37 cellular contexts compared by ENCODE assay signal in genomic region chr17:61328351-61328750, GRCh38.
"Had no signal": no experiment of that assay in that cellular context is flagged by ENCODE, and none has a peak within 500 bp of the region (broad histone marks: within the 10 kb centered on the region; RNA-seq: fewer than 3 reads in every experiment).

No MANE protein-coding gene starts in this region.

- H3K4me1 Mint-ChIP-seq: activated B cell treated with CpG ODN at 0.5 μM for 24 hours; activated CD4-positive, alpha-beta T cell treated with anti-CD3 and anti-CD28 coated beads, Interleukin-2, amount 10 ng/mL, durations not matched to agents 24 days and 14 days; activated naive CD8-positive, alpha-beta T cell treated with anti-CD3 and anti-CD28 coated beads for 36 hours; activated T-helper 17 cell treated with anti-CD3 and anti-CD28 coated beads, Interleukin-2, amount 50 U/mL, for 72 hours had no signal

- H3K27ac Mint-ChIP-seq: activated B cell treated with CpG ODN at 0.5 μM for 24 hours; activated CD4-positive, alpha-beta memory T cell treated with anti-CD3 and anti-CD28 coated beads for 36 hours; activated CD4-positive, alpha-beta T cell treated with anti-CD3 and anti-CD28 coated beads, Interleukin-2, amount 10 ng/mL, durations not matched to agents 24 days and 14 days; activated CD8-positive, alpha-beta T cell treated with anti-CD3 and anti-CD28 coated beads for 36 hours; activated naive CD4-positive, alpha-beta T cell treated with anti-CD3 and anti-CD28 coated beads for 36 hours; activated naive CD4-positive, alpha-beta T cell treated with anti-CD3 and anti-CD28 coated beads, Interleukin-2, amount 50 U/mL, for 72 hours; activated naive CD8-positive, alpha-beta T cell treated with anti-CD3 and anti-CD28 coated beads for 36 hours; activated T-cell treated with anti-CD3 and anti-CD28 coated beads, Interleukin-2, amount 50 U/mL, for 72 hours; activated T-helper 1 cell treated with anti-CD3 and anti-CD28 coated beads, Interleukin-12 subunit alpha, Interleukin-12 subunit beta, Interleukin-2, Interleukin-4 antibody, amounts not matched to agents 30 ng/mL and 10 ng/mL and 1 ng/mL, durations not matched to agents 14 hours and 24 hours and 36 hours; activated T-helper 17 cell treated with anti-CD3 and anti-CD28 coated beads, Interleukin-2, amount 50 U/mL, for 72 hours; T-helper 1 cell treated with Interleukin-12 subunit alpha and Interleukin-12 subunit beta and Interleukin-4 antibody, amounts not matched to agents 30 μg/mL and 1 μg/mL, for 36 hours; T-helper 2 cell treated with Interferon-gamma antibody and Interleukin-4, amounts not matched to agents 5 μg/mL and 100 μg/mL, for 36 hours had no signal

- H3K36me3 ChIP-seq: adrenal gland, brain microvascular endothelial cell, breast epithelium, WERI-Rb-1 had no signal

- DNase-seq: activated B cell treated with CpG ODN at 0.5 μM for 24 hours; activated CD4-positive, alpha-beta memory T cell treated with anti-CD3 and anti-CD28 coated beads for 36 hours; activated CD4-positive, alpha-beta T cell treated with anti-CD3 and anti-CD28 coated beads for 4 hours; activated CD4-positive, alpha-beta T cell treated with anti-CD3 and anti-CD28 coated beads, Interleukin-2, amount 10 ng/mL, durations not matched to agents 24 days and 14 days; activated CD4-positive, alpha-beta T cell treated with anti-CD3 and anti-CD28 coated beads, Interleukin-2, amount 50 U/mL, for 1 hour; activated CD4-positive, alpha-beta T cell treated with anti-CD3 and anti-CD28 coated beads, Interleukin-2, amount 50 U/mL, for 4 hours; activated CD4-positive, CD25-positive, alpha-beta regulatory T cell treated with anti-CD3 and anti-CD28 coated beads, Interleukin-2, amount 50 U/mL, for 72 hours; activated CD8-positive, alpha-beta memory T cell treated with anti-CD3 and anti-CD28 coated beads, Interleukin-2, amount 50 U/mL, for 4 hours; activated CD8-positive, alpha-beta T cell treated with anti-CD3 and anti-CD28 coated beads for 36 hours; activated effector memory CD4-positive, alpha-beta T cell treated with anti-CD3 and anti-CD28 coated beads, Interleukin-2, amount 50 U/mL, for 16 hours; activated gamma-delta T cell treated with Interleukin-2 at 50 U/mL for 16 hours; activated naive CD4-positive, alpha-beta T cell; activated naive CD4-positive, alpha-beta T cell treated with anti-CD3 and anti-CD28 coated beads for 36 hours; activated naive CD4-positive, alpha-beta T cell treated with anti-CD3 and anti-CD28 coated beads, Interleukin-2, amount 50 U/mL, for 16 hours; activated naive CD8-positive, alpha-beta T cell treated with anti-CD3 and anti-CD28 coated beads for 36 hours; activated T-cell treated with anti-CD3 and anti-CD28 coated beads for 4 hours; activated T-cell treated with anti-CD3 and anti-CD28 coated beads, Interleukin-2, amount 50 U/mL, for 1 hour; activated T-cell treated with anti-CD3 and anti-CD28 coated beads, Interleukin-2, amount 50 U/mL, for 4 hours; activated T-cell treated with anti-CD3 and anti-CD28 coated beads, Interleukin-2, amount 50 U/mL, for 72 hours; adrenal gland; amniotic stem cell; aorta; body of pancreas; brain microvascular endothelial cell; central memory CD4-positive, alpha-beta T cell; T-helper 1 cell; T-helper 2 cell; T-helper 9 cell; WERI-Rb-1 had no signal

- FAIRE-seq: astrocyte, TTC549 had no signal

- H3K4me3 Mint-ChIP-seq: activated B cell treated with CpG ODN at 0.5 μM for 24 hours; activated CD4-positive, alpha-beta memory T cell treated with anti-CD3 and anti-CD28 coated beads for 36 hours; activated CD4-positive, alpha-beta T cell treated with anti-CD3 and anti-CD28 coated beads, Interleukin-2, amount 10 ng/mL, durations not matched to agents 24 days and 14 days; activated CD8-positive, alpha-beta T cell treated with anti-CD3 and anti-CD28 coated beads for 36 hours; activated naive CD4-positive, alpha-beta T cell treated with anti-CD3 and anti-CD28 coated beads for 36 hours; activated naive CD8-positive, alpha-beta T cell treated with anti-CD3 and anti-CD28 coated beads for 36 hours; activated T-cell treated with anti-CD3 and anti-CD28 coated beads, Interleukin-2, amount 50 U/mL, for 4 hours; activated T-cell treated with anti-CD3 and anti-CD28 coated beads, Interleukin-2, amount 50 U/mL, for 72 hours; activated T-helper 1 cell treated with anti-CD3 and anti-CD28 coated beads, Interleukin-12 subunit alpha, Interleukin-12 subunit beta, Interleukin-2, Interleukin-4 antibody, amounts not matched to agents 30 ng/mL and 10 ng/mL and 1 ng/mL, durations not matched to agents 14 hours and 24 hours and 36 hours; activated T-helper 17 cell treated with anti-CD3 and anti-CD28 coated beads, Interleukin-2, amount 50 U/mL, for 72 hours; T-helper 1 cell treated with Interleukin-12 subunit alpha and Interleukin-12 subunit beta and Interleukin-4 antibody, amounts not matched to agents 30 μg/mL and 1 μg/mL, for 36 hours; T-helper 2 cell treated with Interferon-gamma antibody and Interleukin-4, amounts not matched to agents 5 μg/mL and 100 μg/mL, for 36 hours had no signal

- H3K4me1 ChIP-seq: body of pancreas, breast epithelium had no signal

- H3K27ac ChIP-seq: adrenal gland, body of pancreas, brain microvascular endothelial cell, breast epithelium, WERI-Rb-1 had no signal

- H3K4me3 ChIP-seq: adrenal gland, body of pancreas, breast epithelium had no signal

- ATAC-seq: activated CD8-positive, alpha-beta T cell treated with anti-CD3 and anti-CD28 coated beads for 36 hours; activated naive CD4-positive, alpha-beta T cell treated with anti-CD3 and anti-CD28 coated beads, Interleukin-2, amount 50 U/mL, for 72 hours; activated T-cell treated with anti-CD3 and anti-CD28 coated beads, Interleukin-2, amount 50 U/mL, for 4 hours; activated T-cell treated with anti-CD3 and anti-CD28 coated beads, Interleukin-2, amount 50 U/mL, for 72 hours; activated T-helper 17 cell treated with anti-CD3 and anti-CD28 coated beads, Interleukin-2, amount 50 U/mL, for 72 hours; body of pancreas had no signal

- H3K27me3 Mint-ChIP-seq: activated B cell treated with CpG ODN at 0.5 μM for 24 hours; activated CD4-positive, alpha-beta memory T cell treated with anti-CD3 and anti-CD28 coated beads for 36 hours; activated CD4-positive, alpha-beta T cell treated with anti-CD3 and anti-CD28 coated beads, Interleukin-2, amount 10 ng/mL, durations not matched to agents 24 days and 14 days; activated CD8-positive, alpha-beta T cell treated with anti-CD3 and anti-CD28 coated beads for 36 hours; activated naive CD8-positive, alpha-beta T cell treated with anti-CD3 and anti-CD28 coated beads for 36 hours; activated T-helper 17 cell treated with anti-CD3 and anti-CD28 coated beads, Interleukin-2, amount 50 U/mL, for 72 hours had no signal

- H3K9me3 Mint-ChIP-seq: activated B cell treated with CpG ODN at 0.5 μM for 24 hours; activated CD4-positive, alpha-beta memory T cell treated with anti-CD3 and anti-CD28 coated beads for 36 hours; activated CD4-positive, alpha-beta T cell treated with anti-CD3 and anti-CD28 coated beads, Interleukin-2, amount 10 ng/mL, durations not matched to agents 24 days and 14 days; activated CD8-positive, alpha-beta T cell treated with anti-CD3 and anti-CD28 coated beads for 36 hours; activated naive CD4-positive, alpha-beta T cell treated with anti-CD3 and anti-CD28 coated beads for 36 hours; activated naive CD4-positive, alpha-beta T cell treated with anti-CD3 and anti-CD28 coated beads, Interleukin-2, amount 50 U/mL, for 72 hours; activated naive CD8-positive, alpha-beta T cell treated with anti-CD3 and anti-CD28 coated beads for 36 hours; activated T-cell treated with anti-CD3 and anti-CD28 coated beads, Interleukin-2, amount 50 U/mL, for 4 hours; activated T-cell treated with anti-CD3 and anti-CD28 coated beads, Interleukin-2, amount 50 U/mL, for 72 hours; activated T-helper 1 cell treated with anti-CD3 and anti-CD28 coated beads, Interleukin-12 subunit alpha, Interleukin-12 subunit beta, Interleukin-2, Interleukin-4 antibody, amounts not matched to agents 30 ng/mL and 10 ng/mL and 1 ng/mL, durations not matched to agents 14 hours and 24 hours and 36 hours; activated T-helper 17 cell treated with anti-CD3 and anti-CD28 coated beads, Interleukin-2, amount 50 U/mL, for 72 hours; T-helper 1 cell treated with Interleukin-12 subunit alpha and Interleukin-12 subunit beta and Interleukin-4 antibody, amounts not matched to agents 30 μg/mL and 1 μg/mL, for 36 hours; T-helper 2 cell treated with Interferon-gamma antibody and Interleukin-4, amounts not matched to agents 5 μg/mL and 100 μg/mL, for 36 hours had no signal

- H3K9me3 ChIP-seq: adrenal gland, body of pancreas, breast epithelium had no signal

- H3K36me3 Mint-ChIP-seq: activated CD4-positive, alpha-beta memory T cell treated with anti-CD3 and anti-CD28 coated beads for 36 hours; activated naive CD4-positive, alpha-beta T cell treated with anti-CD3 and anti-CD28 coated beads, Interleukin-2, amount 50 U/mL, for 72 hours; activated naive CD8-positive, alpha-beta T cell treated with anti-CD3 and anti-CD28 coated beads for 36 hours had no signal

- H3K27me3 ChIP-seq: adrenal gland, body of pancreas, brain microvascular endothelial cell, breast epithelium had no signal
